In the genomic region with DNA sequence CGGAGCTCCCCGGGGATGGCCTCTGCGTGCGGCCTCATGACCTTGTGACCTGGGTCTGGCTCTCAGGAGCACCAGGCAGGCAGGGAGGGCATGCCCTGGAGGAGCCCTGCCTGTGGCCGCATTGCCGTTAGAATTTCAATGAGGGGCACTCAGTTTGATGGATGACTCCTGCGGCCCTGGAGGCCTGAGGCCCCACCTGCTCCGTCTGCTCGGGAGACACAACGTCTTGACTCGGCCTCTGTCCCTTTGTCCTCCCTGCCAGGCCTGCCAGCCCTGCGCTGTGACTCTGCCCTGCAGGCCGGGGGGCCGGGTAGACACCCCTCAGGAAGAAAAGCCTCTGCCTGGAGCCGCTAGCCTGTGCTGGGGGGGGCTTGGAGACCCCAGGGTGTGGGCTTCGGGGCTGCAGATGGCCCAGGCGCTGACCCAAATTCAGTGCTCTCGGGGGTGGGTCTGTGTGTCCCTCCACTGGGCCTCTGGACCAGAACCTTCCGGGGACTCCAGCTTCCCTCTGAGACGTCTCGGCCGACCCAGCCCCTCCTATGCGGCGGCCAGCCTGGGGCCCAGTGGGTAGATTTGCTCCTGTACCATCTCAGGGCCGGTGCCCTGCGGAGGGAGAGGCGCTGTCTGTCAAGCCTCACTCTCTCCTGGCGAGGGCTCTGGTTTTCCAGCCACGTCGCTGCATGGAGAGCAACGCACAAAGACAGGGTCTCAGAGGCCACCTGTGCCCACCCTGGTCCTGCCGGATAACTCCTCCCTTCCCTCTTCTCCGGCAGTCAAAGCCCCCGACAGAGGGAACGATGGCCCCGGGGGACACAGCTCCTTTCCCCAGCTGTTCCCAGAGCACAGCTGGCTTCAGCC, we compare ENCODE assay signal across 16 cellular contexts. TPM values are rescaled to one million over a fixed set of nuclear protein-coding genes. Genes with fewer than 3 reads are reported as not detected.
"Had no signal": no experiment of that assay in that cellular context is flagged by ENCODE, and none has a peak within 500 bp of the region (broad histone marks: within the 10 kb centered on the region; RNA-seq: fewer than 3 reads in every experiment).

No MANE protein-coding gene starts in this region.

- ATAC-seq: activated CD4-positive, alpha-beta T cell treated with anti-CD3 and anti-CD28 coated beads for 36 hours; activated T-cell treated with anti-CD3 and anti-CD28 coated beads, Interleukin-2, amount 50 U/mL, for 72 hours; foreskin keratinocyte; heart left ventricle; psoas muscle had no signal

- H3K4me3 ChIP-seq: ascending aorta, heart left ventricle, psoas muscle, suprapubic skin had no signal

- DNase-seq: activated CD4-positive, alpha-beta memory T cell treated with anti-CD3 and anti-CD28 coated beads, Interleukin-2, amount 10 ng/mL, durations not matched to agents 7 days and 5 days; activated CD4-positive, alpha-beta T cell treated with anti-CD3 and anti-CD28 coated beads for 36 hours; activated CD8-positive, alpha-beta memory T cell treated with anti-CD3 and anti-CD28 coated beads, Interleukin-2, amount 50 U/mL, for 4 hours; activated naive CD4-positive, alpha-beta T cell; activated T-cell treated with anti-CD3 and anti-CD28 coated beads, Interleukin-2, amount 50 U/mL, for 72 hours; foreskin keratinocyte; midbrain; nucleus accumbens; stimulated activated CD4-positive, alpha-beta T cell treated with anti-CD3 and anti-CD28 coated beads, Interleukin-2, amount 100 ng/mL, for 48 hours; stimulated activated naive CD4-positive, alpha-beta T cell treated with Interleukin-2 at 50 U/mL for 16 hours; SW 1271 had no signal

- H3K4me1 ChIP-seq: ascending aorta, foreskin keratinocyte, heart left ventricle, psoas muscle, suprapubic skin had no signal

- H3K27ac ChIP-seq: ascending aorta, foreskin keratinocyte, heart left ventricle, psoas muscle, suprapubic skin had no signal

- H3K36me3 ChIP-seq: ascending aorta, heart left ventricle, suprapubic skin had no signal

- H3K9me3 ChIP-seq: ascending aorta, heart left ventricle, psoas muscle, suprapubic skin had no signal

- H3K27me3 ChIP-seq: ascending aorta had no signal

RNA-seq across cellular contexts. Expression of a gene that starts 40.4 kb away (rescaled TPM):
- total RNA-seq: bronchial epithelial cell had no signal
